Comparison of ENCODE assay signal across 8 cellular contexts in the genomic region with DNA sequence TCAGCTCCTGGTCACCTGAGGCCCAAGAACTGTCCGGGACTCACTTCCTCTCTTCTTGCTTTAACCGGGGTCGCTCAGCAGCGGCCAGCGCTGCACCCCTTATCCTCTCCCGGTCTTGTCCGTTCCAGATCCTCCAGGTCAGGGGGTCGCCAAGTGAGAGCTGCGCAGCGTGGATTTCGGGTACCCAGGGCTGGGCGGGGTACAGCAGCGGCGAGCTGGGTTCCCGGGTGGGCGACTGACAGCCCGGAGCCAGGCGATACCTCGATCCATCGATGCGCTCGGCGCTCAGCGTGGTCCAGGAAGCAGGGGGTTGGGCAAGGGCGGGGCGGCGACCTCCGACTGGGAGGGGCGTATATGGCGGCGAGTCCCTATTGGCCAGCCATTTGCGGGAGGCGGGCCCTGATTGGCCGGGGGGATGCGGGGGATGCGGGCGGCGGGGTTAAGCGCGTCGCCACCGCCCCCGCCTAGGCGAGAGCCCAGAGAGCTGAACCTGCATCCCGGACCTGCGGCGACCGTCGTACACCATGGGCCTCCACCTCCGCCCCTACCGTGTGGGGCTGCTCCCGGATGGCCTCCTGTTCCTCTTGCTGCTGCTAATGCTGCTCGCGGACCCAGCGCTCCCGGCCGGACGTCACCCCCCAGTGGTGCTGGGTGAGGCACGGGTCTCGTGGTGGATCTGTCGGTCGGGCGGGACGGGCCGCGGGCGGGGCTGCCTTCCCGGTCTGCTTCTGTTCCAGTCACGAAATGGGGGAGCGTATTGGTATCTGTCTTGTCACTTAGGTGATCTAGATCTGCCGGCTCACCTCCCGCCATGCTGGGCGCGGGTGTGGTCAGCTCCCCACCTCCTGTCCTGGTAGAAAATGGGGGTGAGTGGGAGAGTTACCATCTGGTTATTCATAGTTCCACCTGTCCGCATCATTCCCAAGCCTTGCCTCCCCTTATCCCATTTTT. TPM values are rescaled to one million over a fixed set of nuclear protein-coding genes. Genes with fewer than 3 reads are reported as not detected.
DNase-seq lines count a peak whose midpoint lies in the region; ATAC-seq and TF ChIP-seq lines count a peak whose summit lies in the region.

Gene PLA2G15 (plus strand): TSS at position 471 of the 951 bp plus-strand sequence. CDS start 54 bp downstream, at position 525.

- no peaks in the 10 kb centered on the region for H3K9me3 ChIP-seq in SJSA1 (replicated peaks)
- no peaks in the 10 kb centered on the region for H3K9me3 ChIP-seq in gastroesophageal sphincter

- TF ChIP-seq EP300 in gastroesophageal sphincter (IDR thresholded peaks at IDR 0.05) = no peak

- TF ChIP-seq CTCF in KMS-11 (conservative IDR thresholded peaks at IDR 0.05; ENCODE audit: low read depth, low read length) (no peak), gastroesophageal sphincter (IDR thresholded peaks at IDR 0.05) (no peak), subcutaneous adipose tissue (IDR thresholded peaks at IDR 0.05; ENCODE audit: low read depth) (no peak)

- H4K20me1 ChIP-seq in KMS-11 (ENCODE audit: insufficient read depth) = no peaks in the 10 kb centered on the region

- H3K4me1 ChIP-seq in KMS-11 (ENCODE audit: low read depth, poor library complexity, severe bottlenecking) (peaks cover 45% of the 10 kb centered on the region), SJSA1 (replicated peaks) (peaks cover 16% of the 10 kb centered on the region), gastroesophageal sphincter (peaks cover 0 to 42% (median 23%) of the 10 kb centered on the region in 3 donors)

- H3K36me3 ChIP-seq in KMS-11 (ENCODE audit: insufficient read depth) = no peaks in the 10 kb centered on the region
- H3K36me3 ChIP-seq in SJSA1 = peaks cover 8% of the 10 kb centered on the region; the same call in 1 of the 2 replicates
- H3K36me3 ChIP-seq in gastroesophageal sphincter = peaks cover 0 to 18% of the 10 kb centered on the region in 2 donors

- H3K27me3 ChIP-seq in KMS-11 (ENCODE audit: insufficient read depth, low read depth) (no peaks in the 10 kb centered on the region), SJSA1 (replicated peaks) (no peaks in the 10 kb centered on the region), gastroesophageal sphincter (no peaks in the 10 kb centered on the region)

- DNase-seq in ELR (ENCODE audit: low read depth) = peak; percentile 96
- peak; percentile 84 to 97 for DNase-seq in SJSA1 (ENCODE audit: low read depth in 1 of 2, low spot score in 2 of 2)
- peak; percentile 96 for DNase-seq in activated naive CD4-positive, alpha-beta T cell treated with Interleukin-2 at 50 U/mL for 16 hours
- peak; percentile 75 for DNase-seq in non-pigmented ciliary epithelial cell (ENCODE audit: low read depth)

- ATAC-seq in GM21786 (IDR thresholded peaks at IDR 0.05; ENCODE audit: unreplicated experiment) (peak; percentile 72), gastroesophageal sphincter (peak; percentile 98)

- peak; percentile 45 to 58 for TF ChIP-seq POLR2A in gastroesophageal sphincter (IDR thresholded peaks at IDR 0.05)

- H3K27ac ChIP-seq in KMS-11 = no peak within 1 kb of the TSS
- 0 out of 2 replicates have a peak within 1 kb of the TSS, but pooled peaks have one; percentile 10 for H3K27ac ChIP-seq in SJSA1
- H3K27ac ChIP-seq in gastroesophageal sphincter = peak within 1 kb of the TSS in 3 of 4 donors; percentile 59 to 73 (median 69)

- peaks cover 49% of the 10 kb centered on the region for H3K79me2 ChIP-seq in KMS-11 (ENCODE audit: insufficient read depth, low read depth)

- peak within 1 kb of the TSS; percentile 49; the same call in 1 of the 2 replicates for H3K9ac ChIP-seq in KMS-11

- H2AFZ ChIP-seq in KMS-11 (ENCODE audit: low read depth) = peak within 1 kb of the TSS; percentile 93

- no CpG with 5 or more reads among the region's 75 CpGs for WGBS in gastroesophageal sphincter (ENCODE audit: low coverage in 1 of 2), 2 donors

- no peak within 1 kb of the TSS for H3K4me3 ChIP-seq in KMS-11 (IDR thresholded peaks at IDR 0.05; ENCODE audit: insufficient read depth, low read depth, low read length)
- peak within 1 kb of the TSS; percentile 76 for H3K4me3 ChIP-seq in SJSA1
- H3K4me3 ChIP-seq in gastroesophageal sphincter = peak within 1 kb of the TSS; percentile 80 to 91

- peak within 1 kb of the TSS; percentile 98 for H3K4me2 ChIP-seq in KMS-11

RNA-seq across cellular contexts. Expression of gene PLA2G15, which starts in this region (rescaled TPM):
- total RNA-seq in SJSA1 (2014; rRNA removed; shearing (Covaris generic)) = 20.3 and 28.9 TPM in 2 replicates
- 10 to 100 TPM in 3 of 4 donors, 1 to 10 TPM in 1; 4.5 to 18.0 (median 11.7) TPM for total RNA-seq in gastroesophageal sphincter
- total RNA-seq in subcutaneous adipose tissue = 10 to 100 TPM; 16.3 to 62.4 (median 36.0) TPM
